ENCODE assay signal across 8 cellular contexts in the genomic region with DNA sequence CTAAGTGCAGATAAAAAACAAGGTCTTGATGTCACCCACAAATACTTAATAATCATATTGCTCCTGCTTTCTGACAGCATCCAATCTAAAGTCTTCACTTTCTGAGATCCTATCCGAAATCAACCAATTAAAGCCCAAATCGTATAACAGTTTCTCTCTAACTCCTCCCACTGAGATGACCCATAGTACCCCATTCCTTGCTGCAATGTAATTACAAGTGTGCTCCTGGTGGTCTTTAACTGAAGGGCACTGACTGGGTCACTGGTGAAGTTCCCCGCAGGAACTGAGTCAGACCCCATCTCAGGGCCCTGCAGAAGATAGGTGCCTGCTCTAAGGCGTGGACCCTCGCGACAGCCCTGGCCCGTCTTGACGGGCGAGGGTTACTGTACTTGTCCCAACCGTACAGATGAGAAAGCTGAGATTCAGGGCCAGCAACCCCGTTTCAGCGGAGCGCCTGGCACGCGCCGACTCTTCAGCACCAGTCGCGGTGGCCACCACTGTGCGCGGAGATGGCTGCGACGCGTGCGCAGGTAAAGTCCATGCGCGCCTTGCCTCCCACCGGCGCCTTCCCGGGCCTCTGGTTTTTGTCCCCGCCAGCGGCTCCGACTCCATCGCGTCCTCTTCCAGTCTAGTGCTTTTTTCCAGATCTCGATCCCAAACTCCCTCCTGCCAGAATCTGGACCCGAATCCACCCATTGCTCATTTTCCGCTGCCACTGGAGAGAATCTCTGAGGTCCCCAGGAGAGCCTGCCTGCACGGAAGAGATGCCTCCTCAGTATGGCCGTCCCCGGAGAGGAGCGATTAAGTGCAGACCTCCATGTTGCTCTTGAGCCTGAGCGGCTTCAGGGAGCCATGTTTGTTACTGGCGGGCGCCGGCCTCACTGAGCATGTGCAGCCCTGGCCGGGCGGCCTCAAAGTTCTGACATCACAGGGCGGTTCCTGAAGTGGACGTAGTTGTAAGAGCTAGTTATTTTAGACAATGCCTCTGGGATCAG.
A peak's percentile ranks its signal among the peaks of the same experiment; 100 is the strongest.
DNase-seq lines count a peak whose midpoint lies in the region; ATAC-seq and TF ChIP-seq lines count a peak whose summit lies in the region.
"Not testable (repeated sequence)": the region's sequence is repeated elsewhere in the genome, so short reads cannot be mapped to it uniquely, and the experiment has no call there.

No MANE protein-coding gene starts in this region.

- CTCF ChIA-PET in AG04449 (lab: Yijun Ruan, JAX); activated CD4-positive, alpha-beta T cell treated with anti-CD3 and anti-CD28 coated beads for 36 hours (lab: Charles Lee): not testable (repeated sequence)

- not testable (repeated sequence) for ATAC-seq in activated CD4-positive, alpha-beta T cell treated with anti-CD3 and anti-CD28 coated beads for 36 hours; activated naive CD8-positive, alpha-beta T cell treated with anti-CD3 and anti-CD28 coated beads, Interleukin-2, amount 10 ng/mL, durations not matched to agents 7 days and 5 days (ENCODE audit: low read depth); naive B cell (ENCODE audit: low read depth in 2 of 2)

- not testable (repeated sequence) for DNase-seq in AG04449 (ENCODE audit: low read depth, low spot score); activated CD4-positive, alpha-beta T cell treated with anti-CD3 and anti-CD28 coated beads for 36 hours; fibroblast of the aortic adventitia (ENCODE audit: low read depth)
- DNase-seq in NCI-H510A treated with DMSO at 0.1 percent for 48 hours (lab: John Stamatoyannopoulos, UW) (peak; percentile 6), naive B cell (peak; percentile 48)
- DNase-seq in activated T-cell treated with anti-CD3 and anti-CD28 coated beads, Interleukin-2, amount 50 U/mL, for 24 hours, result peak; percentile 52
- DNase-seq in activated naive CD8-positive, alpha-beta T cell treated with anti-CD3 and anti-CD28 coated beads, Interleukin-2, amount 10 ng/mL, durations not matched to agents 7 days and 5 days, result peak; percentile 39
- DNase-seq in stimulated activated CD8-positive, alpha-beta memory T cell treated with anti-CD3 and anti-CD28 coated beads, Interleukin-12 subunit alpha, Interleukin-12 subunit beta, amount 100 ng/mL, for 4 hours (ENCODE audit: low read depth), result peak; percentile 4

- H3K36me3 Mint-ChIP-seq in activated CD4-positive, alpha-beta T cell treated with anti-CD3 and anti-CD28 coated beads for 36 hours (ENCODE audit: low read depth); activated T-cell treated with anti-CD3 and anti-CD28 coated beads, Interleukin-2, amount 50 U/mL, for 24 hours (ENCODE audit: low read depth); activated naive CD8-positive, alpha-beta T cell treated with anti-CD3 and anti-CD28 coated beads, Interleukin-2, amount 10 ng/mL, durations not matched to agents 7 days and 5 days; naive B cell: not testable (repeated sequence)

- not testable (repeated sequence) for H3K27me3 Mint-ChIP-seq in activated CD4-positive, alpha-beta T cell treated with anti-CD3 and anti-CD28 coated beads for 36 hours; activated T-cell treated with anti-CD3 and anti-CD28 coated beads, Interleukin-2, amount 50 U/mL, for 24 hours; activated naive CD8-positive, alpha-beta T cell treated with anti-CD3 and anti-CD28 coated beads, Interleukin-2, amount 10 ng/mL, durations not matched to agents 7 days and 5 days; naive B cell

- H3K4me1 Mint-ChIP-seq in activated CD4-positive, alpha-beta T cell treated with anti-CD3 and anti-CD28 coated beads for 36 hours; activated T-cell treated with anti-CD3 and anti-CD28 coated beads, Interleukin-2, amount 50 U/mL, for 24 hours (ENCODE audit: low read depth); activated naive CD8-positive, alpha-beta T cell treated with anti-CD3 and anti-CD28 coated beads, Interleukin-2, amount 10 ng/mL, durations not matched to agents 7 days and 5 days; naive B cell: not testable (repeated sequence)

- H3K4me3 ChIP-seq in AG04449 (ENCODE audit: low read depth, low read length) (peak overlapping the region; percentile 20), fibroblast of the aortic adventitia (ENCODE audit: low read depth, low read length) (peak overlapping the region; percentile 35)

- H3K9me3 Mint-ChIP-seq in activated CD4-positive, alpha-beta T cell treated with anti-CD3 and anti-CD28 coated beads for 36 hours (ENCODE audit: low read depth); activated T-cell treated with anti-CD3 and anti-CD28 coated beads, Interleukin-2, amount 50 U/mL, for 24 hours; activated naive CD8-positive, alpha-beta T cell treated with anti-CD3 and anti-CD28 coated beads, Interleukin-2, amount 10 ng/mL, durations not matched to agents 7 days and 5 days; naive B cell: not testable (repeated sequence)

- TF ChIP-seq CTCF in AG04449 (IDR thresholded peaks at IDR 0.05; ENCODE audit: insufficient read depth, low read length, missing control alignments); fibroblast of the aortic adventitia (IDR thresholded peaks at IDR 0.05; ENCODE audit: insufficient read depth, low read length): not testable (repeated sequence)

- H3K27ac Mint-ChIP-seq in activated CD4-positive, alpha-beta T cell treated with anti-CD3 and anti-CD28 coated beads for 36 hours, result peak overlapping the region; percentile 39
- H3K27ac Mint-ChIP-seq in activated T-cell treated with anti-CD3 and anti-CD28 coated beads, Interleukin-2, amount 50 U/mL, for 24 hours; activated naive CD8-positive, alpha-beta T cell treated with anti-CD3 and anti-CD28 coated beads, Interleukin-2, amount 10 ng/mL, durations not matched to agents 7 days and 5 days: not testable (repeated sequence)
- H3K27ac Mint-ChIP-seq in naive B cell, result peak overlapping the region in 2 of 6 donors; percentile 70 to 99

- H3K4me3 Mint-ChIP-seq in activated CD4-positive, alpha-beta T cell treated with anti-CD3 and anti-CD28 coated beads for 36 hours, result peak overlapping the region; percentile 49
- not testable (repeated sequence) for H3K4me3 Mint-ChIP-seq in activated T-cell treated with anti-CD3 and anti-CD28 coated beads, Interleukin-2, amount 50 U/mL, for 24 hours; activated naive CD8-positive, alpha-beta T cell treated with anti-CD3 and anti-CD28 coated beads, Interleukin-2, amount 10 ng/mL, durations not matched to agents 7 days and 5 days
- peak overlapping the region in 3 of 8 donors; percentile 53 to 98 (median 87) for H3K4me3 Mint-ChIP-seq in naive B cell

- intact Hi-C loops in activated CD4-positive, alpha-beta T cell treated with anti-CD3 and anti-CD28 coated beads for 36 hours (cut with DNase I, micrococcal nuclease), result not testable (repeated sequence)

- POLR2A ChIA-PET in AG04449 (lab: Yijun Ruan, JAX); activated CD4-positive, alpha-beta T cell treated with anti-CD3 and anti-CD28 coated beads for 36 hours (lab: Charles Lee); activated naive CD8-positive, alpha-beta T cell treated with anti-CD3 and anti-CD28 coated beads, Interleukin-2, amount 10 ng/mL, durations not matched to agents 7 days and 5 days (lab: Charles Lee): not testable (repeated sequence)
